In genomic region chr11:117332843-117333242, GRCh38 we compare ENCODE assay signal across 37 cellular contexts.
"Had no signal": no experiment of that assay in that cellular context is flagged by ENCODE, and none has a peak within 500 bp of the region (broad histone marks: within the 10 kb centered on the region; RNA-seq: fewer than 3 reads in every experiment).

No MANE protein-coding gene starts in this region.

- H3K36me3 ChIP-seq: cardiac muscle cell had no signal

- ATAC-seq: activated CD4-positive, alpha-beta T cell treated with anti-CD3 and anti-CD28 coated beads for 36 hours; activated CD4-positive, CD25-positive, alpha-beta regulatory T cell treated with anti-CD3 and anti-CD28 coated beads, Interleukin-2, amount 50 U/mL, for 24 hours; activated CD8-positive, alpha-beta memory T cell treated with anti-CD3 and anti-CD28 coated beads, Interleukin-2, amount 10 ng/mL, durations not matched to agents 7 days and 5 days; activated CD8-positive, alpha-beta T cell treated with anti-CD3 and anti-CD28 coated beads, Interleukin-2, amount 10 ng/mL, durations not matched to agents 7 days and 5 days; activated naive CD8-positive, alpha-beta T cell treated with anti-CD3 and anti-CD28 coated beads, Interleukin-2, amount 50 U/mL, for 24 hours; WTC11 had no signal

- H3K27ac Mint-ChIP-seq: activated CD4-positive, alpha-beta memory T cell treated with anti-CD3 and anti-CD28 coated beads, Interleukin-2, amount 10 ng/mL, durations not matched to agents 7 days and 5 days; activated CD4-positive, alpha-beta T cell treated with anti-CD3 and anti-CD28 coated beads for 36 hours; activated CD4-positive, alpha-beta T cell treated with anti-CD3 and anti-CD28 coated beads, Interleukin-2, amount 10 ng/mL, durations not matched to agents 7 days and 5 days; activated CD8-positive, alpha-beta memory T cell treated with anti-CD3 and anti-CD28 coated beads, Interleukin-2, amount 10 ng/mL, durations not matched to agents 7 days and 5 days; activated CD8-positive, alpha-beta T cell treated with anti-CD3 and anti-CD28 coated beads, Interleukin-2, amount 10 ng/mL, durations not matched to agents 7 days and 5 days; activated naive CD4-positive, alpha-beta T cell treated with anti-CD3 and anti-CD28 coated beads, Interleukin-2, amount 10 ng/mL, durations not matched to agents 7 days and 5 days; activated naive CD4-positive, alpha-beta T cell treated with anti-CD3 and anti-CD28 coated beads, Interleukin-2, amount 50 U/mL, for 24 hours; activated naive CD8-positive, alpha-beta T cell; activated naive CD8-positive, alpha-beta T cell treated with anti-CD3 and anti-CD28 coated beads, Interleukin-2, amount 50 U/mL, for 24 hours; activated T-cell treated with anti-CD3 and anti-CD28 coated beads, Interleukin-2, amount 50 U/mL, for 24 hours; activated T-helper 2 cell treated with anti-CD3 and anti-CD28 coated beads, Interferon-gamma antibody, Interleukin-2, Interleukin-4, amounts not matched to agents 10 μg/mL and 5 μg/mL and 100 μg/mL, durations not matched to agents 14 hours and 24 hours and 36 hours; T-helper 1 cell treated with Interleukin-12 subunit alpha and Interleukin-12 subunit beta and Interleukin-4 antibody, amounts not matched to agents 30 μg/mL and 1 μg/mL, for 36 hours; T-helper 2 cell treated with Interferon-gamma antibody and Interleukin-4, amounts not matched to agents 5 μg/mL and 100 μg/mL, for 36 hours; WTC11 had no signal

- H3K27me3 ChIP-seq: ascending aorta, cardiac muscle cell had no signal

- H3K9me3 Mint-ChIP-seq: activated CD4-positive, alpha-beta memory T cell treated with anti-CD3 and anti-CD28 coated beads, Interleukin-2, amount 10 ng/mL, durations not matched to agents 7 days and 5 days; activated CD4-positive, alpha-beta T cell treated with anti-CD3 and anti-CD28 coated beads, Interleukin-2, amount 10 ng/mL, durations not matched to agents 7 days and 5 days; activated naive CD4-positive, alpha-beta T cell treated with anti-CD3 and anti-CD28 coated beads, Interleukin-2, amount 10 ng/mL, durations not matched to agents 7 days and 5 days; activated naive CD4-positive, alpha-beta T cell treated with anti-CD3 and anti-CD28 coated beads, Interleukin-2, amount 50 U/mL, for 24 hours; activated naive CD8-positive, alpha-beta T cell treated with anti-CD3 and anti-CD28 coated beads, Interleukin-2, amount 10 ng/mL, durations not matched to agents 7 days and 5 days; activated naive CD8-positive, alpha-beta T cell treated with anti-CD3 and anti-CD28 coated beads, Interleukin-2, amount 50 U/mL, for 24 hours; activated T-cell treated with anti-CD3 and anti-CD28 coated beads, Interleukin-2, amount 50 U/mL, for 24 hours; activated T-helper 2 cell treated with anti-CD3 and anti-CD28 coated beads, Interferon-gamma antibody, Interleukin-2, Interleukin-4, amounts not matched to agents 10 μg/mL and 5 μg/mL and 100 μg/mL, durations not matched to agents 14 hours and 24 hours and 36 hours; brain; central memory CD8-positive, alpha-beta T cell; T-helper 1 cell treated with Interleukin-12 subunit alpha and Interleukin-12 subunit beta and Interleukin-4 antibody, amounts not matched to agents 30 μg/mL and 1 μg/mL, for 36 hours; T-helper 2 cell treated with Interferon-gamma antibody and Interleukin-4, amounts not matched to agents 5 μg/mL and 100 μg/mL, for 36 hours; WTC11 had no signal

- H3K27me3 Mint-ChIP-seq: activated CD4-positive, alpha-beta memory T cell treated with anti-CD3 and anti-CD28 coated beads, Interleukin-2, amount 10 ng/mL, durations not matched to agents 7 days and 5 days; activated CD4-positive, alpha-beta T cell treated with anti-CD3 and anti-CD28 coated beads for 36 hours; activated CD4-positive, alpha-beta T cell treated with anti-CD3 and anti-CD28 coated beads, Interleukin-2, amount 10 ng/mL, durations not matched to agents 7 days and 5 days; activated CD8-positive, alpha-beta memory T cell treated with anti-CD3 and anti-CD28 coated beads, Interleukin-2, amount 10 ng/mL, durations not matched to agents 7 days and 5 days; activated naive CD4-positive, alpha-beta T cell treated with anti-CD3 and anti-CD28 coated beads, Interleukin-2, amount 10 ng/mL, durations not matched to agents 7 days and 5 days; activated naive CD4-positive, alpha-beta T cell treated with anti-CD3 and anti-CD28 coated beads, Interleukin-2, amount 50 U/mL, for 24 hours; activated naive CD8-positive, alpha-beta T cell; activated naive CD8-positive, alpha-beta T cell treated with anti-CD3 and anti-CD28 coated beads, Interleukin-2, amount 10 ng/mL, durations not matched to agents 7 days and 5 days; activated naive CD8-positive, alpha-beta T cell treated with anti-CD3 and anti-CD28 coated beads, Interleukin-2, amount 50 U/mL, for 24 hours; activated T-cell treated with anti-CD3 and anti-CD28 coated beads, Interleukin-2, amount 50 U/mL, for 24 hours; brain; central memory CD8-positive, alpha-beta T cell had no signal

- H3K27ac ChIP-seq: ascending aorta, cardiac muscle cell, VCaP had no signal

- H3K4me1 Mint-ChIP-seq: WTC11 had no signal

- H3K9me3 ChIP-seq: ascending aorta had no signal

- DNase-seq: activated CD4-positive, alpha-beta memory T cell treated with anti-CD3 and anti-CD28 coated beads, Interleukin-2, amount 10 ng/mL, durations not matched to agents 7 days and 5 days; activated CD4-positive, alpha-beta T cell treated with anti-CD3 and anti-CD28 coated beads for 1 hour; activated CD4-positive, alpha-beta T cell treated with anti-CD3 and anti-CD28 coated beads for 36 hours; activated CD4-positive, alpha-beta T cell treated with anti-CD3 and anti-CD28 coated beads for 48 hours; activated CD4-positive, alpha-beta T cell treated with anti-CD3 and anti-CD28 coated beads, Interleukin-2, amount 10 ng/mL, durations not matched to agents 7 days and 5 days; activated CD4-positive, alpha-beta T cell treated with anti-CD3 and anti-CD28 coated beads, Interleukin-2, amount 50 U/mL, for 48 hours; activated CD4-positive, CD25-positive, alpha-beta regulatory T cell; activated CD8-positive, alpha-beta memory T cell treated with anti-CD3 and anti-CD28 coated beads for 24 hours; activated CD8-positive, alpha-beta memory T cell treated with anti-CD3 and anti-CD28 coated beads, Interleukin-2, amount 10 ng/mL, durations not matched to agents 7 days and 5 days; activated CD8-positive, alpha-beta memory T cell treated with anti-CD3 and anti-CD28 coated beads, Interleukin-2, amount 50 U/mL, for 48 hours; activated CD8-positive, alpha-beta T cell treated with anti-CD3 and anti-CD28 coated beads, Interleukin-2, amount 10 ng/mL, durations not matched to agents 7 days and 5 days; activated effector memory CD4-positive, alpha-beta T cell treated with Interleukin-2 at 50 U/mL for 16 hours; activated gamma-delta T cell; activated naive CD4-positive, alpha-beta T cell treated with anti-CD3 and anti-CD28 coated beads, Interleukin-2, amount 10 ng/mL, durations not matched to agents 7 days and 5 days; activated naive CD4-positive, alpha-beta T cell treated with Interleukin-2 at 50 U/mL for 16 hours; activated naive CD8-positive, alpha-beta T cell treated with anti-CD3 and anti-CD28 coated beads, Interleukin-2, amount 10 ng/mL, durations not matched to agents 7 days and 5 days; activated naive CD8-positive, alpha-beta T cell treated with anti-CD3 and anti-CD28 coated beads, Interleukin-2, amount 50 U/mL, for 24 hours; activated T-cell treated with anti-CD3 and anti-CD28 coated beads, Interleukin-2, amount 50 U/mL, for 24 hours; activated T-cell treated with anti-CD3 and anti-CD28 coated beads, Interleukin-2, amount 50 U/mL, for 48 hours; amygdala; anterior cingulate cortex; caudate nucleus; T-helper 1 cell; T-helper 2 cell; T-helper 9 cell had no signal

- H3K36me3 Mint-ChIP-seq: WTC11 had no signal

- H3K4me3 Mint-ChIP-seq: activated CD4-positive, alpha-beta memory T cell treated with anti-CD3 and anti-CD28 coated beads, Interleukin-2, amount 10 ng/mL, durations not matched to agents 7 days and 5 days; activated CD4-positive, alpha-beta T cell treated with anti-CD3 and anti-CD28 coated beads for 36 hours; activated CD4-positive, alpha-beta T cell treated with anti-CD3 and anti-CD28 coated beads, Interleukin-2, amount 10 ng/mL, durations not matched to agents 7 days and 5 days; activated CD8-positive, alpha-beta memory T cell treated with anti-CD3 and anti-CD28 coated beads, Interleukin-2, amount 10 ng/mL, durations not matched to agents 7 days and 5 days; activated CD8-positive, alpha-beta T cell treated with anti-CD3 and anti-CD28 coated beads, Interleukin-2, amount 10 ng/mL, durations not matched to agents 7 days and 5 days; activated naive CD4-positive, alpha-beta T cell treated with anti-CD3 and anti-CD28 coated beads, Interleukin-2, amount 10 ng/mL, durations not matched to agents 7 days and 5 days; activated naive CD4-positive, alpha-beta T cell treated with anti-CD3 and anti-CD28 coated beads, Interleukin-2, amount 50 U/mL, for 24 hours; activated naive CD8-positive, alpha-beta T cell; activated naive CD8-positive, alpha-beta T cell treated with anti-CD3 and anti-CD28 coated beads, Interleukin-2, amount 10 ng/mL, durations not matched to agents 7 days and 5 days; activated naive CD8-positive, alpha-beta T cell treated with anti-CD3 and anti-CD28 coated beads, Interleukin-2, amount 50 U/mL, for 24 hours; activated T-cell treated with anti-CD3 and anti-CD28 coated beads, Interleukin-2, amount 50 U/mL, for 24 hours; central memory CD8-positive, alpha-beta T cell; T-helper 1 cell treated with Interleukin-12 subunit alpha and Interleukin-12 subunit beta and Interleukin-4 antibody, amounts not matched to agents 30 μg/mL and 1 μg/mL, for 36 hours; T-helper 2 cell treated with Interferon-gamma antibody and Interleukin-4, amounts not matched to agents 5 μg/mL and 100 μg/mL, for 36 hours; WTC11 had no signal

- H3K4me3 ChIP-seq: ascending aorta, cardiac muscle cell had no signal
